28 cellular contexts compared by ENCODE assay signal in the genomic region with DNA sequence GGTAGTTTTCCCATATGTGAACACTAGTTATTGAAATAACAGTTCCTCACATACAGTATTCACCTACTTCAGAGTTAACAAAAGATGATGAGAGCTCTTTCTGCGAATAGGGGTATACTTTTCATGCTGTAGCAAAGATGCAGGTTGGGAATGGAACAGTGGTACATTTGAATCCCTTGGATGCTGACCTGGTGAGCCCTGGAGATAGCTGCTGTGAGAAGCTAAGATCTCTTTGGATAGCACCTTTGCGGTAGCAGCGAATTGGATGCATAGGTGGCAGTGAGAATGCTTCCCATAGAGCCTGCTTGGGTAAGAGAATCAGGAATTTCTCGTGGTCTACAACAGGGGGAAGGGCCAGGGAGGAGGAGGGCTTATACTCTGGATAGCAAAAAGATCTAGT.
"Had no signal": no experiment of that assay in that cellular context is flagged by ENCODE, and none has a peak within 500 bp of the region (broad histone marks: within the 10 kb centered on the region; RNA-seq: fewer than 3 reads in every experiment).

No MANE protein-coding gene starts in this region.

- H3K4me3 ChIP-seq: coronary artery, esophagus muscularis mucosa, gastroesophageal sphincter, heart right ventricle, left lung, lower lobe of right lung, mucosa of descending colon, prostate gland, right atrium auricular region, sigmoid colon, spleen, thoracic aorta, tibial nerve, upper lobe of right lung, uterus had no signal

- H3K27ac ChIP-seq: coronary artery, esophagus muscularis mucosa, foreskin keratinocyte, gastroesophageal sphincter, heart right ventricle, left lung, lower lobe of right lung, prostate gland, sigmoid colon, spleen, thoracic aorta, tibial nerve, upper lobe of right lung, uterus had no signal

- FAIRE-seq: endothelial cell of umbilical vein, islet of Langerhans had no signal

- H3K27me3 Mint-ChIP-seq: naive B cell; natural killer cell treated with Interleukin-12 subunit alpha and Interleukin-12 subunit beta and Interleukin-15 and Interleukin-18, amount 100 ng/mL, for 72 hours; stimulated activated naive B cell treated with anti-CD40 and anti-IgM and Interleukin-4, amounts not matched to agents 10 μg/mL and 1 μg/mL and 100 μg/mL, for 72 hours; stimulated activated naive CD8-positive, alpha-beta T cell treated with anti-CD3 and anti-CD28 coated beads, Interleukin-15, Interleukin-2, amounts not matched to agents 100 ng/mL and 50 ng/mL, for 24 hours had no signal

- DNase-seq: dermis blood vessel endothelial cell; effector memory CD4-positive, alpha-beta T cell; foreskin keratinocyte; heart right ventricle; hippocampal formation; left cardiac atrium; left lung; lower lobe of right lung; mucosa of descending colon; naive B cell; nucleus accumbens; sigmoid colon; spleen; stimulated activated naive B cell treated with anti-CD40 and anti-IgM and Interleukin-4, amounts not matched to agents 10 μg/mL and 1 μg/mL and 100 μg/mL, for 72 hours; upper lobe of right lung; uterus had no signal

- ATAC-seq: foreskin keratinocyte; gastroesophageal sphincter; left lung; lower lobe of right lung; mucosa of descending colon; natural killer cell treated with Interleukin-12 subunit alpha and Interleukin-12 subunit beta and Interleukin-15 and Interleukin-18, amount 100 ng/mL, for 72 hours; stimulated activated naive B cell treated with anti-CD40 and anti-IgM and Interleukin-4, amounts not matched to agents 10 μg/mL and 1 μg/mL and 100 μg/mL, for 72 hours; upper lobe of right lung had no signal

- H3K9me3 Mint-ChIP-seq: mesothelial cell of epicardium; naive B cell; natural killer cell treated with Interleukin-12 subunit alpha and Interleukin-12 subunit beta and Interleukin-15 and Interleukin-18, amount 100 ng/mL, for 72 hours; stimulated activated naive B cell treated with anti-CD40 and anti-IgM and Interleukin-4, amounts not matched to agents 10 μg/mL and 1 μg/mL and 100 μg/mL, for 72 hours; stimulated activated naive CD8-positive, alpha-beta T cell treated with anti-CD3 and anti-CD28 coated beads, Interleukin-15, Interleukin-2, amounts not matched to agents 100 ng/mL and 50 ng/mL, for 24 hours had no signal

- H3K9me3 ChIP-seq: esophagus muscularis mucosa, gastroesophageal sphincter, heart right ventricle, left lung, lower lobe of right lung, mucosa of descending colon, prostate gland, right atrium auricular region, sigmoid colon, spleen, thoracic aorta, tibial nerve, upper lobe of right lung, uterus had no signal

- H3K4me3 Mint-ChIP-seq: mesothelial cell of epicardium; naive B cell; natural killer cell treated with Interleukin-12 subunit alpha and Interleukin-12 subunit beta and Interleukin-15 and Interleukin-18, amount 100 ng/mL, for 72 hours; stimulated activated naive B cell treated with anti-CD40 and anti-IgM and Interleukin-4, amounts not matched to agents 10 μg/mL and 1 μg/mL and 100 μg/mL, for 72 hours; stimulated activated naive CD8-positive, alpha-beta T cell treated with anti-CD3 and anti-CD28 coated beads, Interleukin-15, Interleukin-2, amounts not matched to agents 100 ng/mL and 50 ng/mL, for 24 hours had no signal

- H3K36me3 ChIP-seq: uterus had no signal

- H3K27me3 ChIP-seq: esophagus muscularis mucosa, foreskin keratinocyte, gastroesophageal sphincter, heart right ventricle, left lung, right atrium auricular region, sigmoid colon, spleen, tibial nerve, upper lobe of right lung, uterus had no signal

- H3K4me1 Mint-ChIP-seq: mesothelial cell of epicardium; stimulated activated naive B cell treated with anti-CD40 and anti-IgM and Interleukin-4, amounts not matched to agents 10 μg/mL and 1 μg/mL and 100 μg/mL, for 72 hours had no signal

- H3K4me1 ChIP-seq: gastroesophageal sphincter, left lung, lower lobe of right lung, prostate gland, right atrium auricular region, sigmoid colon, spleen, tibial nerve, upper lobe of right lung, uterus had no signal

- H3K27ac Mint-ChIP-seq: mesothelial cell of epicardium; natural killer cell treated with Interleukin-12 subunit alpha and Interleukin-12 subunit beta and Interleukin-15 and Interleukin-18, amount 100 ng/mL, for 72 hours; stimulated activated naive B cell treated with anti-CD40 and anti-IgM and Interleukin-4, amounts not matched to agents 10 μg/mL and 1 μg/mL and 100 μg/mL, for 72 hours; stimulated activated naive CD8-positive, alpha-beta T cell treated with anti-CD3 and anti-CD28 coated beads, Interleukin-15, Interleukin-2, amounts not matched to agents 100 ng/mL and 50 ng/mL, for 24 hours had no signal
